22 cellular contexts compared by ENCODE assay signal in the genomic region with DNA sequence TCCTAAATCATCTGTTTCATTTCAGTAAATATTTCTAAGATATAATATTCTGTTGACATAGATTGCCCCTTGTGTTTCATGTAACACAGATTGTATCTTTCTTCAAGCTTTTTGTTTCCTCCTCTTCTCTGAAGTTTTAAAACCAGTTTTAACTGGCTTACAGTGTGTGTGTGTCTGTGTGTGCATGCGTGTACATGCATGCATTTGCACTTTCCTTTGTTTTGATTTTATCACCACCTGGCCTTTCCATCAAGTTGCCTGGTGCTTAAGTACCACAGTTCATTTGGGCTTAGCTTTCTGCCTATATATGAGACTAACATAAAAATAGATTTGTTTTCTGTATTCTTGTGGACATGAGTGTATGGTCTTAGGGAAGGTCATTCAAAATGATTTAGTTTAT. TPM values are rescaled to one million over a fixed set of nuclear protein-coding genes. Genes with fewer than 3 reads are reported as not detected.
A peak's percentile ranks its signal among the peaks of the same experiment; 100 is the strongest.
DNase-seq lines count a peak whose midpoint lies in the region; FAIRE-seq and TF ChIP-seq lines count a peak whose summit lies in the region.
"Had no signal": no experiment of that assay in that cellular context is flagged by ENCODE, and none has a peak within 500 bp of the region (broad histone marks: within the 10 kb centered on the region; RNA-seq: fewer than 3 reads in every experiment).

No MANE protein-coding gene starts in this region.

- TF ChIP-seq CTCF in glutamatergic neuron (IDR thresholded peaks at IDR 0.05; ENCODE audit: partially characterized antibody, unreplicated experiment) (no peak), RWPE1 (conservative IDR thresholded peaks at IDR 0.05; ENCODE audit: low read depth) (no peak)

- H3K27ac ChIP-seq in RWPE1, result no peak overlapping the region
- H3K27ac ChIP-seq: SK-N-MC, transverse colon had no signal

- H3K4me3 Mint-ChIP-seq in glutamatergic neuron (ENCODE audit: unreplicated experiment), result no peak overlapping the region
- H3K4me3 Mint-ChIP-seq: activated CD4-positive, alpha-beta T cell treated with anti-CD3 and anti-CD28 coated beads for 36 hours; CD14-positive monocyte; nephron progenitor cell had no signal

- POLR2A ChIA-PET in RWPE1 (lab: Yijun Ruan, JAX; ENCODE audit: low non-redundant PET), result no interaction called here

- no peaks in the 10 kb centered on the region for H3K27me3 Mint-ChIP-seq in glutamatergic neuron (ENCODE audit: unreplicated experiment)
- H3K27me3 Mint-ChIP-seq: activated CD4-positive, alpha-beta T cell treated with anti-CD3 and anti-CD28 coated beads for 36 hours had no signal

- no peaks in the 10 kb centered on the region for H3K36me3 Mint-ChIP-seq in glutamatergic neuron (ENCODE audit: unreplicated experiment)

- peak overlapping the region; percentile 73 for H3K27ac Mint-ChIP-seq in glutamatergic neuron (ENCODE audit: unreplicated experiment)
- H3K27ac Mint-ChIP-seq: activated CD4-positive, alpha-beta T cell treated with anti-CD3 and anti-CD28 coated beads for 36 hours; nephron progenitor cell had no signal

- CTCF ChIA-PET in RWPE1 (lab: Yijun Ruan, JAX), result no interaction called here

- no peak for TF ChIP-seq POLR2A in GM12892 (IDR thresholded peaks at IDR 0.05; ENCODE audit: low read depth, low read length)

- peak; percentile 44 for FAIRE-seq in GM12892 (lab: Jason Lieb, UNC)
- FAIRE-seq: H1 had no signal

- H3K4me1 Mint-ChIP-seq in glutamatergic neuron (ENCODE audit: low read depth, unreplicated experiment), result peaks cover 13% of the 10 kb centered on the region
- H3K4me1 Mint-ChIP-seq: nephron progenitor cell had no signal

- DNase-seq in DMS53 (lab: John Stamatoyannopoulos, UW) (peak; percentile 24), DMS53 treated with DMSO at 0.1 percent for 48 hours (lab: John Stamatoyannopoulos, UW; ENCODE audit: unreplicated experiment) (no peak), GM12892 (ENCODE audit: insufficient read length) (no peak), NCI-H69 (lab: John Stamatoyannopoulos, UW) (peak; percentile 0), glutamatergic neuron (no peak), T-helper 1 cell (no peak), RWPE1 (ENCODE audit: low spot score) (no peak)
- no peak for DNase-seq in activated effector memory CD4-positive, alpha-beta T cell treated with anti-CD3 and anti-CD28 coated beads, Interleukin-2, amount 50 U/mL, for 16 hours
- DNase-seq: 8988T; activated CD4-positive, alpha-beta T cell treated with anti-CD3 and anti-CD28 coated beads for 36 hours; activated T-cell treated with anti-CD3 and anti-CD28 coated beads for 4 hours; cerebellar nuclear complex; mucosa of descending colon; NCI-H1092; NCI-H2029; NCI-H524 treated with DMSO at 0.1 percent for 48 hours; nephron progenitor cell; stimulated activated CD4-positive, alpha-beta T cell treated with anti-CD3 and anti-CD28 coated beads, Interleukin-2, amount 100 ng/mL, for 24 hours; transverse colon had no signal

- H3K9me3 Mint-ChIP-seq in glutamatergic neuron (ENCODE audit: unreplicated experiment), result peaks cover 2% of the 10 kb centered on the region
- H3K9me3 Mint-ChIP-seq: CD14-positive monocyte, nephron progenitor cell had no signal

RNA-seq across cellular contexts. Expression of a gene that starts 31.9 kb away (rescaled TPM):
- polyA plus RNA-seq in GM12892 (2012; ENCODE audit: missing spikeins), result 28.4 TPM
- total RNA-seq in glutamatergic neuron (ENCODE audit: unreplicated experiment), result 118 TPM

Comparison
In these comparisons a context has a peak if more than half of its experiments do, and no peak if none do; other contexts are left out.
1. DNase-seq: peak in DMS53 (single experiment) and NCI-H69 (single experiment); none in DMS53 treated with DMSO at 0.1 percent for 48 hours (single experiment), GM12892 (single experiment), glutamatergic neuron (single experiment), T-helper 1 cell (0 of 5), activated effector memory CD4-positive, alpha-beta T cell treated with anti-CD3 and anti-CD28 coated beads, Interleukin-2, amount 50 U/mL, for 16 hours (single experiment) and RWPE1 (single experiment).